Comparison of ENCODE assay signal across 18 cellular contexts in the genomic region with DNA sequence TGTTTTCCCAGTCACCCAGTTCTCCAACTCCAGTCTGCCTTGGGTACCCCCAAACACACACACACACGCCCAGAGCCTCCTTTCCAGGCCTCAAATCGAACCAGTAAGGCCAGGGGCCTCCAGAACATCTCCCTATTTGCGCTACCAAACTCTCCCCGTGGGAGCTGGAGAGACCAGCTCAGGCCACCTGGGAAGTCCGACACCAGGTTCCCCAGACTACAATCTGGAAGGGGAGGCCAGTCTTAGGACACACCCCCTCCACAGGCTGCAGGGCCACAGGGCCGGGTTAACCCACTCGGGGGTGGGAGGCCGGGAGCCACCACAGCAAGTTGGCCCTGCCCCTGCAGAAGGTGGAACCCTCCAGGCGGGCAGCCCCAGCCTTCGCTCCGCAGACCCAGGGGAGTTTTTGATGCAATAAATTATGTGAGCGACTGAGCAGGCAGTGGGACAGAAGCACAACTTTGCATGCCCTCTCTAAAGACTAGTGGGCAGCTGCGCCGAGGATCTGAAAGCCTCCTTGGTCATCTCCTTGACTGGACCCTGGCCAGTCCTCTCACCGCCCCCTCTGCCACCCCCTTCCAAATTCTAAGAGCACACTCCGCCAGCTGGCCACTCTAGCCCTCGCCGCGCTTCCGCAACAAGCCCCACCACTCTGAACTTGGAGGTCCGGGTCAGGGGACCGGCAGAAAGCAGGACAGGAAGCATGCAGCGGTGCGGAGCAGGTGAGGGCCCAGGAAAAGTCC. TPM values are rescaled to one million over a fixed set of nuclear protein-coding genes. Genes with fewer than 3 reads are reported as not detected.
DNase-seq lines count a peak whose midpoint lies in the region; ATAC-seq, FAIRE-seq and TF ChIP-seq lines count a peak whose summit lies in the region.
"Had no signal": no experiment of that assay in that cellular context is flagged by ENCODE, and none has a peak within 500 bp of the region (broad histone marks: within the 10 kb centered on the region; RNA-seq: fewer than 3 reads in every experiment).

No MANE protein-coding gene starts in this region.

- H3K27me3 ChIP-seq in breast epithelium (peaks cover 15 to 83% of the 10 kb centered on the region in 2 donors), mammary epithelial cell (ENCODE audit: insufficient read depth, low read length) (peaks cover 42% of the 10 kb centered on the region), H1 (replicated peaks in 1 of 4; ENCODE audit: control insufficient read depth in 3 of 4, extremely low read depth in 1 of 4, insufficient read depth in 3 of 4, low read length in 3 of 4) (peaks cover 43 to 80% (median 65%) of the 10 kb centered on the region in 4 experiments)

- DNase-seq in breast epithelium (ENCODE audit: low spot score in 2 of 2) (no peak), mammary epithelial cell (no peak), H1 (ENCODE audit: low read depth in 1 of 2, low spot score in 2 of 2) (no peak), mucosa of descending colon (peak in 2 of 3 donors; percentile 3 to 22), A172 (ENCODE audit: low spot score) (no peak), kidney tubule cell (ENCODE audit: low spot score) (no peak), D721Med (ENCODE audit: insufficient read length, low spot score) (no peak)
- no peak for DNase-seq in stimulated activated naive B cell treated with anti-CD40 and anti-IgM and Interleukin-4, amounts not matched to agents 10 μg/mL and 1 μg/mL and 100 μg/mL, for 72 hours
- DNase-seq: activated naive CD4-positive, alpha-beta T cell treated with anti-CD3 and anti-CD28 coated beads for 36 hours; KG1; NCI-H1417 treated with DMSO at 0.1 percent for 48 hours; NCI-H510A; RPMI8226 had no signal

- H3K9me3 Mint-ChIP-seq in stimulated activated naive B cell treated with anti-CD40 and anti-IgM and Interleukin-4, amounts not matched to agents 10 μg/mL and 1 μg/mL and 100 μg/mL, for 72 hours, result peaks cover 5 to 6% of the 10 kb centered on the region in 2 donors

- FAIRE-seq in H1 (lab: Jason Lieb, UNC), result no peak
- FAIRE-seq in D721Med (lab: Jason Lieb, UNC), result no peak
- FAIRE-seq: A549 had no signal

- no peak overlapping the region for H2BK15ac ChIP-seq in H1 (ENCODE audit: low read length)

- H3K79me2 ChIP-seq in mammary epithelial cell (ENCODE audit: insufficient read depth, low read length) (no peaks in the 10 kb centered on the region), H1 (ENCODE audit: control insufficient read depth in 1 of 2, insufficient read depth in 2 of 2, low read length in 2 of 2) (no peaks in the 10 kb centered on the region)

- no peak overlapping the region for H2BK20ac ChIP-seq in H1 (ENCODE audit: low read length)

- no peak overlapping the region for H3K14ac ChIP-seq in H1 (ENCODE audit: insufficient read length)

- peaks cover 8 to 12% of the 10 kb centered on the region in 2 donors for H3K4me1 ChIP-seq in breast epithelium
- H3K4me1 ChIP-seq in mammary epithelial cell (ENCODE audit: insufficient read depth, low read length), result peaks cover 4% of the 10 kb centered on the region
- peaks cover 0 to 12% (median 7%) of the 10 kb centered on the region in 4 experiments; a peak in 6 of 7 replicates for H3K4me1 ChIP-seq in H1 (replicated peaks in 1 of 4; ENCODE audit: control insufficient read depth in 3 of 4, insufficient read depth in 4 of 4, low read length in 3 of 4)
- peaks cover 5% of the 10 kb centered on the region for H3K4me1 ChIP-seq in mucosa of descending colon (ENCODE audit: low read depth)
- H3K4me1 ChIP-seq: colonic mucosa had no signal

- no peak for TF ChIP-seq POLR2A in breast epithelium (IDR thresholded peaks at IDR 0.05)
- TF ChIP-seq POLR2A in H1 (IDR thresholded peaks at IDR 0.05; ENCODE audit: control extremely low read depth in 1 of 2, low read depth in 2 of 2, low read length in 2 of 2), result no peak

- peak overlapping the region; percentile 3 to 36 for H3K4me3 Mint-ChIP-seq in stimulated activated naive B cell treated with anti-CD40 and anti-IgM and Interleukin-4, amounts not matched to agents 10 μg/mL and 1 μg/mL and 100 μg/mL, for 72 hours
- H3K4me3 Mint-ChIP-seq: activated naive CD4-positive, alpha-beta T cell treated with anti-CD3 and anti-CD28 coated beads for 36 hours had no signal

- H4K20me1 ChIP-seq in mammary epithelial cell (ENCODE audit: insufficient read depth, low read length) (peaks cover 6% of the 10 kb centered on the region), H1 (replicated peaks in 1 of 2; ENCODE audit: control insufficient read depth in 1 of 2, insufficient read depth in 2 of 2, low read length in 2 of 2) (peaks cover 7 to 10% of the 10 kb centered on the region in 2 experiments)

- H3K23me2 ChIP-seq in H1 (ENCODE audit: low read depth, low read length), result peaks cover 17% of the 10 kb centered on the region; the same call in 1 of the 2 replicates

- H3K79me1 ChIP-seq in H1 (ENCODE audit: low read depth, low read length), result no peaks in the 10 kb centered on the region

- H2BK12ac ChIP-seq in H1 (ENCODE audit: low read depth, low read length), result no peak overlapping the region

- ATAC-seq in mucosa of descending colon, result no peak
- ATAC-seq in stimulated activated naive B cell treated with anti-CD40 and anti-IgM and Interleukin-4, amounts not matched to agents 10 μg/mL and 1 μg/mL and 100 μg/mL, for 72 hours (replicated peaks), result peak; percentile 34 to 43

- no peak overlapping the region for H3K27ac ChIP-seq in breast epithelium
- H3K27ac ChIP-seq in mammary epithelial cell (ENCODE audit: insufficient read depth, low read depth, low read length), result no peak overlapping the region
- no peak overlapping the region for H3K27ac ChIP-seq in H1 (ENCODE audit: low read depth, low read length)
- H3K27ac ChIP-seq: A549, colonic mucosa, upper lobe of left lung had no signal

- WGBS in mammary epithelial cell (ENCODE audit: low coverage, missing lambda C conversion rate), result 84% methylated on average over 17 of the region's 24 CpGs
- WGBS in H1 (ENCODE audit: extremely low coverage in 1 of 2, insufficient coverage in 1 of 2, insufficient read length in 1 of 2, insufficient replicate concordance in 2 of 2, low coverage in 1 of 2, low lambda C conversion rate in 2 of 2, missing lambda C conversion rate in 1 of 2), 2 experiments, result 58% methylated on average over 20 of the region's 24 CpGs; no CpG with 5 or more reads in 1 of the 2 experiments

- POLR2A ChIA-PET in H1 (lab: Charles Lee; ENCODE audit: partially characterized antibody), result interaction anchor here (0.9 kb wide), 2 partner anchors 9 to 40 kb away, joined by 3 to 5 read pairs; no protein-coding TSS in a partner anchor

- intact Hi-C loops in breast epithelium (cut with DNase I; ENCODE audit: low total_unique reads) (no loop called here), mammary epithelial cell (cut with micrococcal nuclease) (no loop called here), mucosa of descending colon (cut with DNase I, micrococcal nuclease) (no loop called here)

- no peak for TF ChIP-seq EP300 in H1 (IDR thresholded peaks at IDR 0.05; ENCODE audit: borderline replicate concordance in 1 of 2, low read depth in 2 of 2, low read length in 2 of 2)

- no peak overlapping the region for H2BK120ac ChIP-seq in H1 (replicated peaks; ENCODE audit: low read depth, low read length)

- no peak overlapping the region for H4K91ac ChIP-seq in H1 (replicated peaks; ENCODE audit: insufficient read length, low read length)

- H3K4me3 ChIP-seq in breast epithelium (peak overlapping the region in 2 of 3 donors; percentile 46 to 73), mammary epithelial cell (replicated peaks in 1 of 3; ENCODE audit: insufficient read depth in 1 of 3, low read depth in 2 of 3, low read length in 3 of 3) (no peak overlapping the region), H1 (ENCODE audit: extremely low read depth in 1 of 4, insufficient read depth in 2 of 4, low read depth in 3 of 4, low read length in 4 of 4) (peak overlapping the region in 1 of 4 experiments; percentile 65; a peak in 2 of 8 replicates), mucosa of descending colon (no peak overlapping the region)
- H3K4me3 ChIP-seq: colonic mucosa had no signal

- peaks cover 66 to 88% of the 10 kb centered on the region in 2 donors for H3K27me3 Mint-ChIP-seq in stimulated activated naive B cell treated with anti-CD40 and anti-IgM and Interleukin-4, amounts not matched to agents 10 μg/mL and 1 μg/mL and 100 μg/mL, for 72 hours

- H3K36me3 Mint-ChIP-seq in stimulated activated naive B cell treated with anti-CD40 and anti-IgM and Interleukin-4, amounts not matched to agents 10 μg/mL and 1 μg/mL and 100 μg/mL, for 72 hours, result no peaks in the 10 kb centered on the region

- H3K27ac Mint-ChIP-seq in stimulated activated naive B cell treated with anti-CD40 and anti-IgM and Interleukin-4, amounts not matched to agents 10 μg/mL and 1 μg/mL and 100 μg/mL, for 72 hours, result no peak overlapping the region
- H3K27ac Mint-ChIP-seq: activated naive CD4-positive, alpha-beta T cell treated with anti-CD3 and anti-CD28 coated beads for 36 hours had no signal

- H3K9ac ChIP-seq in mammary epithelial cell (ENCODE audit: insufficient read depth, low read length) (no peak overlapping the region), H1 (replicated peaks in 1 of 4; ENCODE audit: extremely low read depth in 1 of 4, low read depth in 3 of 4, low read length in 3 of 4) (no peak overlapping the region)

- H2BK5ac ChIP-seq in H1 (ENCODE audit: low read depth, low read length), result no peak overlapping the region

- H3K4me2 ChIP-seq in mammary epithelial cell (ENCODE audit: insufficient read depth, low read depth, low read length) (no peak overlapping the region), H1 (ENCODE audit: insufficient read depth in 1 of 2, low read depth in 2 of 2, low read length in 2 of 2) (peak overlapping the region; percentile 54 to 87)

- TF ChIP-seq CTCF in breast epithelium (IDR thresholded peaks at IDR 0.05), result no peak
- no peak for TF ChIP-seq CTCF in mammary epithelial cell (conservative IDR thresholded peaks at IDR 0.05 in 1 of 2, IDR thresholded peaks at IDR 0.05 in 1 of 2; ENCODE audit: extremely low read depth in 1 of 2, insufficient read depth in 1 of 2, low read depth in 1 of 2, low read length in 2 of 2)
- no peak for TF ChIP-seq CTCF in H1 (IDR thresholded peaks at IDR 0.05; ENCODE audit: control extremely low read depth in 1 of 3, insufficient read depth in 1 of 3, low read depth in 1 of 3, low read length in 3 of 3)
- no peak for TF ChIP-seq CTCF in mucosa of descending colon (IDR thresholded peaks at IDR 0.05)
- TF ChIP-seq CTCF in D721Med (IDR thresholded peaks at IDR 0.05; ENCODE audit: insufficient read depth, missing control alignments), result no peak

- no peaks in the 10 kb centered on the region for H3K9me3 ChIP-seq in breast epithelium
- no peaks in the 10 kb centered on the region for H3K9me3 ChIP-seq in mammary epithelial cell (replicated peaks; ENCODE audit: insufficient read depth, low read length)
- H3K9me3 ChIP-seq in H1 (ENCODE audit: insufficient read depth in 2 of 2, low read depth in 1 of 2, low read length in 1 of 2), result no peaks in the 10 kb centered on the region; a peak in 1 of 4 replicates
- no peaks in the 10 kb centered on the region for H3K9me3 ChIP-seq in mucosa of descending colon
- H3K9me3 ChIP-seq: A549, colonic mucosa, upper lobe of left lung had no signal

- no peak overlapping the region; the same call in 1 of the 2 replicates for H3K18ac ChIP-seq in H1 (ENCODE audit: extremely low read depth, low read length)

- no peak overlapping the region for H4K5ac ChIP-seq in H1 (ENCODE audit: insufficient read length, low read depth, low read length)

- peaks cover 23 to 30% of the 10 kb centered on the region in 2 donors for H3K4me1 Mint-ChIP-seq in stimulated activated naive B cell treated with anti-CD40 and anti-IgM and Interleukin-4, amounts not matched to agents 10 μg/mL and 1 μg/mL and 100 μg/mL, for 72 hours

- H3K36me3 ChIP-seq in breast epithelium (no peaks in the 10 kb centered on the region), mammary epithelial cell (ENCODE audit: insufficient read depth, low read length) (no peaks in the 10 kb centered on the region), H1 (ENCODE audit: control insufficient read depth in 2 of 4, insufficient read depth in 4 of 4, low read length in 3 of 4) (peaks cover 0 to 3% (median 0%) of the 10 kb centered on the region in 4 experiments; a peak in 1 of 8 replicates), mucosa of descending colon (ENCODE audit: low read depth) (no peaks in the 10 kb centered on the region)
- H3K36me3 ChIP-seq: colonic mucosa, upper lobe of left lung had no signal

- H3K56ac ChIP-seq in H1 (replicated peaks; ENCODE audit: insufficient read length, low read depth, low read length), result no peak overlapping the region

- no TSS peak for BruUV-seq in mammary epithelial cell (replicated peaks; lab: Mats Ljungman, UMichigan)

- H3K4ac ChIP-seq in H1 (replicated peaks; ENCODE audit: insufficient read length, low read depth, low read length), result no peak overlapping the region

- no peak overlapping the region for H2AK5ac ChIP-seq in H1 (ENCODE audit: low read depth, low read length)

- 0 out of 2 replicates have a peak overlapping the region, but pooled peaks have one; percentile 14 for H4K8ac ChIP-seq in H1 (ENCODE audit: extremely low read depth, insufficient read depth, low read length)

- no peak overlapping the region for H3K23ac ChIP-seq in H1 (ENCODE audit: insufficient read length)

- dilution Hi-C loops in mammary epithelial cell (cut with HindIII; ENCODE audit: low sequenced_read_pairs), result no loop called here

- CTCF ChIA-PET in mammary epithelial cell (lab: Charles Lee; ENCODE audit: low non-redundant PET), result no interaction called here
- CTCF ChIA-PET in H1 (lab: Charles Lee; ENCODE audit: partially characterized antibody), result interaction anchor here (0.6 to 12.3 kb wide), 14 partner anchors 14 to 303 kb away, joined by 3 to 170 read pairs (median 4); no protein-coding TSS in a partner anchor

- TF ChIP-seq RAD21 in H1 (IDR thresholded peaks at IDR 0.05 in 1 of 2, conservative IDR thresholded peaks at IDR 0.05 in 1 of 2; ENCODE audit: low read depth in 2 of 2, low read length in 2 of 2), result no peak

- in situ Hi-C loops in mammary epithelial cell (cut with MboI; ENCODE audit: low sequenced_read_pairs in 2 of 2), result no loop called here

- H2AFZ ChIP-seq in mammary epithelial cell (ENCODE audit: low read depth, low read length), result no peak overlapping the region
- H2AFZ ChIP-seq in H1 (ENCODE audit: low read length), result no peak overlapping the region

RNA-seq across cellular contexts. Expression of a gene that starts 2.8 kb away (rescaled TPM):
- total RNA-seq in breast epithelium, result 10 to 100 TPM; 13.6 to 65.7 (median 65.2) TPM
- under 1 TPM in 1 of 2 donors, not detected in 1; under 0.01 TPM for total RNA-seq in mammary epithelial cell
- 0.01 TPM for polyA plus RNA-seq in mammary epithelial cell
- not detected for polyA minus RNA-seq in mammary epithelial cell
- 1.3 and 1.5 TPM in 2 replicates for total RNA-seq in H1 (2021; fragmentation: NEBNext Ultra II Directional; extraction: Animal tissue kit (Norgen Biotek cat#: 25700))
- 0.74 and 2.0 TPM in 2 replicates for polyA plus RNA-seq in H1 (2011; rRNA removed)
- 1.1 TPM for polyA plus RNA-seq in H1 (2011; cell fraction: cytosol; rRNA removed)
- 0.37 TPM for polyA plus RNA-seq in H1 (2011; cell fraction: nucleus; rRNA removed)
- 1.6 to 3.2 TPM (median 2.7 TPM) in 4 replicates for polyA plus RNA-seq in H1 (2012, experiment 1 of 2)
- 1.00 TPM for polyA plus RNA-seq in H1 (2012, experiment 2 of 2)
- 2.0 TPM for polyA plus RNA-seq in H1 (2013, experiment 1 of 2)
- 2.6 TPM for polyA plus RNA-seq in H1 (2013, experiment 2 of 2)
- 0.20 and 0.57 TPM in 2 replicates for polyA minus RNA-seq in H1 (2011; rRNA and poly(A)+ RNA removed)
- 0.88 TPM for polyA minus RNA-seq in H1 (2011; cell fraction: cytosol; rRNA and poly(A)+ RNA removed)
- 0.70 TPM for polyA minus RNA-seq in H1 (2011; cell fraction: nucleus; rRNA and poly(A)+ RNA removed)
- 10 to 100 TPM in 2 of 3 donors, 1 to 10 TPM in 1; 7.6 to 27.6 (median 12.1) TPM for total RNA-seq in mucosa of descending colon
- 0.67 and 0.90 TPM in 2 replicates for total RNA-seq in A172 (2014; rRNA removed; shearing (Covaris generic))
- polyA plus RNA-seq: neural cell had no signal

RNA-seq across cellular contexts. Expression of a gene that starts 24.6 kb away (rescaled TPM):
- total RNA-seq in breast epithelium (not detected), mammary epithelial cell (not detected), mucosa of descending colon (not detected)
- polyA plus RNA-seq in mammary epithelial cell (not detected), H1 (2011; rRNA removed) (not detected in 2 replicates)
- not detected for polyA minus RNA-seq in mammary epithelial cell
- total RNA-seq in H1 (2021; fragmentation: NEBNext Ultra II Directional; extraction: Animal tissue kit (Norgen Biotek cat#: 25700)), result not detected in 2 replicates
- polyA plus RNA-seq in H1 (2011; cell fraction: cytosol; rRNA removed), result not detected
- not detected for polyA plus RNA-seq in H1 (2011; cell fraction: nucleus; rRNA removed)
- polyA plus RNA-seq in H1 (2012, experiment 1 of 2), result not detected in 4 replicates
- polyA plus RNA-seq in H1 (2012, experiment 2 of 2), result not detected
- not detected for polyA plus RNA-seq in H1 (2013, experiment 1 of 2)
- polyA plus RNA-seq in H1 (2013, experiment 2 of 2), result not detected
- polyA minus RNA-seq in H1 (2011; rRNA and poly(A)+ RNA removed), result not detected in 2 replicates
- not detected for polyA minus RNA-seq in H1 (2011; cell fraction: cytosol; rRNA and poly(A)+ RNA removed)
- polyA minus RNA-seq in H1 (2011; cell fraction: nucleus; rRNA and poly(A)+ RNA removed), result not detected
- total RNA-seq in A172 (2014; rRNA removed; shearing (Covaris generic)), result not detected in 2 replicates
- total RNA-seq: activated CD8-positive, alpha-beta memory T cell treated with anti-CD3 and anti-CD28 coated beads for 36 hours; activated naive CD4-positive, alpha-beta T cell treated with anti-CD3 and anti-CD28 coated beads for 36 hours had no signal
- polyA plus RNA-seq: A549, neural cell had no signal

RNA-seq across cellular contexts. Expression of a gene that starts 35.2 kb away (rescaled TPM):
- total RNA-seq in breast epithelium, result not detected
- under 1 TPM in 1 of 2 donors, not detected in 1; 0.61 TPM for total RNA-seq in mammary epithelial cell
- polyA plus RNA-seq in mammary epithelial cell, result 0.16 TPM
- not detected for polyA minus RNA-seq in mammary epithelial cell
- not detected in 2 replicates for total RNA-seq in H1 (2021; fragmentation: NEBNext Ultra II Directional; extraction: Animal tissue kit (Norgen Biotek cat#: 25700))
- polyA plus RNA-seq in H1 (2011; rRNA removed), result 0.09 and 0.16 TPM in 2 replicates
- polyA plus RNA-seq in H1 (2011; cell fraction: cytosol; rRNA removed), result 0.09 TPM
- 0.11 TPM for polyA plus RNA-seq in H1 (2011; cell fraction: nucleus; rRNA removed)
- 0.11 TPM in 1 of 4 replicates, not detected in the others for polyA plus RNA-seq in H1 (2012, experiment 1 of 2)
- polyA plus RNA-seq in H1 (2012, experiment 2 of 2), result not detected
- not detected for polyA plus RNA-seq in H1 (2013, experiment 1 of 2)
- polyA plus RNA-seq in H1 (2013, experiment 2 of 2), result not detected
- polyA minus RNA-seq in H1 (2011; rRNA and poly(A)+ RNA removed), result not detected in 2 replicates
- polyA minus RNA-seq in H1 (2011; cell fraction: cytosol; rRNA and poly(A)+ RNA removed), result not detected
- not detected for polyA minus RNA-seq in H1 (2011; cell fraction: nucleus; rRNA and poly(A)+ RNA removed)
- under 1 TPM in 1 of 3 donors, not detected in 2; 0.17 TPM for total RNA-seq in mucosa of descending colon
- 0.26 and 0.43 TPM in 2 replicates for total RNA-seq in A172 (2014; rRNA removed; shearing (Covaris generic))
- total RNA-seq: activated CD8-positive, alpha-beta memory T cell treated with anti-CD3 and anti-CD28 coated beads for 36 hours; activated naive CD4-positive, alpha-beta T cell treated with anti-CD3 and anti-CD28 coated beads for 36 hours; upper lobe of left lung had no signal
- polyA plus RNA-seq: A549 had no signal

Comparison
In these comparisons a context has a peak if more than half of its experiments do, and no peak if none do; other contexts are left out.
1. H3K4me3 ChIP-seq: peak in breast epithelium (2 of 3); none in mammary epithelial cell (0 of 3) and mucosa of descending colon (single experiment).
2. DNase-seq: peak in mucosa of descending colon (2 of 3); none in breast epithelium (0 of 2), mammary epithelial cell (single experiment), H1 (0 of 2), stimulated activated naive B cell treated with anti-CD40 and anti-IgM and Interleukin-4, amounts not matched to agents 10 μg/mL and 1 μg/mL and 100 μg/mL, for 72 hours (single experiment), A172 (single experiment), kidney tubule cell (single experiment) and D721Med (single experiment).